In the genomic region with DNA sequence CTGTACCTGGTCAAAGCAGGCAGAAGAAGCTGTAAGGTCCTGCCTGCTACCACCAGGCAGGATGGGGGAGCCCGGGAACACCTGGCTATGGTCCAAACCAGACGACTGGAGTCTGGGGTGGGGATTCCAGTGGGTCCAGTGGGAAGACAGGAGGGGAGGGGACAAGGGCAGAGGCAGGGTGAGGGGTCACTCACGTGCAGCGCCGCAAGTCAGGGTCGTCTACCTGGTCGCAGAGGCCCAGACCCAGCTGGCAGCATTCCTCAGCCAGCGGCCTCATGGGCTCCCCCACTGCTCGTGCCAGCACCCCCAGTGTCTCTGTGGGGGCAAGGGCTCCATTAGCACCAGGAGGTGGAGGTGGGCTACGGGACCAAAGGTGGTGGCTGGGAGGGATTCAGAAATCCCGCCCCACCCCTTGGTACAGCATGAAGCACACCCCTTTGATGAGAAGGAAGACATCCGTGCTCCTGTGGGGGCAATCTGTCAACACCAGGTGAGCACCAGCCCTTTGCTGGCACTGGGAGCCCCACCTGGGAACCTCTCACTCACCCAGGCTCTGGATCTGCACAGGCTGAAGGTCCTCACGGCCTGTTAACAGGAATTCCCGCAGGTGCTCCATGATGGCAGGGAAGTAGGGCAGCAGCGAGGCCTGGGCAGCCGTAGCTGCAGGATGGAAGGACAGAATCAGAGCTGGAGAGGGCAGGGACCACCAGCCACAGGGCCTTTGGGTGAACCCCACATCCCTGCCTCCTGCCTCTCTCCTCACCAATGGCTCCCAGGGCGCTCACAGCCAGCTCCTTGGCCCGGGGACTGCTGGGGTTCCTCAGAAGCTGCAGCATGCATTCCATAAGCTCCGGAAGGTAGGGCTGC, we compare ENCODE assay signal across 36 cellular contexts. TPM values are rescaled to one million over a fixed set of nuclear protein-coding genes. Genes with fewer than 3 reads are reported as not detected.
"Had no signal": no experiment of that assay in that cellular context is flagged by ENCODE, and none has a peak within 500 bp of the region (broad histone marks: within the 10 kb centered on the region; RNA-seq: fewer than 3 reads in every experiment).

No MANE protein-coding gene starts in this region.

- FAIRE-seq: astrocyte had no signal

- DNase-seq: activated B cell treated with CpG ODN at 0.5 μM for 24 hours; activated CD4-positive, alpha-beta T cell treated with anti-CD3 and anti-CD28 coated beads for 48 hours; activated CD4-positive, alpha-beta T cell treated with anti-CD3 and anti-CD28 coated beads, Interleukin-2, amount 50 U/mL, for 4 hours; activated CD4-positive, CD25-positive, alpha-beta regulatory T cell treated with anti-CD3 and anti-CD28 coated beads, Interleukin-2, amount 50 U/mL, for 72 hours; activated CD8-positive, alpha-beta T cell treated with anti-CD3 and anti-CD28 coated beads for 36 hours; activated gamma-delta T cell; activated naive CD4-positive, alpha-beta T cell treated with anti-CD3 and anti-CD28 coated beads for 36 hours; activated T-cell treated with anti-CD3 and anti-CD28 coated beads, Interleukin-2, amount 50 U/mL, for 24 hours; adrenal gland; body of pancreas; cerebellar nuclear complex; MM.1S; MV-4-11; NCI-H1092 treated with DMSO at 0.1 percent for 48 hours; NCI-H1417; NCI-H146; NCI-H187 treated with DMSO at 0.1 percent for 48 hours; NCI-H2081; NCI-H2171 treated with DMSO at 0.1 percent for 48 hours; NCI-H345; NCI-H524 treated with DMSO at 0.1 percent for 48 hours; Right ventricle myocardium superior; SW 1271; T-helper 1 cell; T-helper 2 cell; T-helper 9 cell had no signal

- H3K4me2 ChIP-seq: KMS-11 had no signal

- H3K4me3 Mint-ChIP-seq: activated B cell treated with CpG ODN at 0.5 μM for 24 hours; activated CD8-positive, alpha-beta T cell treated with anti-CD3 and anti-CD28 coated beads for 36 hours; activated naive CD4-positive, alpha-beta T cell treated with anti-CD3 and anti-CD28 coated beads for 36 hours; activated T-cell treated with anti-CD3 and anti-CD28 coated beads, Interleukin-2, amount 50 U/mL, for 24 hours had no signal

- H3K9me3 ChIP-seq: adrenal gland, body of pancreas, breast epithelium had no signal

- H3K27me3 ChIP-seq: adrenal gland, body of pancreas, breast epithelium had no signal

- H3K9ac ChIP-seq: KMS-11 had no signal

- H3K4me3 ChIP-seq: adrenal gland, body of pancreas, breast epithelium had no signal

- H3K27ac ChIP-seq: adrenal gland, body of pancreas, breast epithelium, KMS-11, VCaP had no signal

- H3K27me3 Mint-ChIP-seq: activated B cell treated with CpG ODN at 0.5 μM for 24 hours; activated CD8-positive, alpha-beta T cell treated with anti-CD3 and anti-CD28 coated beads for 36 hours; activated T-cell treated with anti-CD3 and anti-CD28 coated beads, Interleukin-2, amount 50 U/mL, for 24 hours had no signal

- ATAC-seq: activated CD8-positive, alpha-beta T cell treated with anti-CD3 and anti-CD28 coated beads for 36 hours; activated naive CD4-positive, alpha-beta T cell treated with anti-CD3 and anti-CD28 coated beads, Interleukin-2, amount 50 U/mL, for 72 hours; body of pancreas; Panc1 had no signal

- H3K9me3 Mint-ChIP-seq: activated B cell treated with CpG ODN at 0.5 μM for 24 hours; activated CD8-positive, alpha-beta T cell treated with anti-CD3 and anti-CD28 coated beads for 36 hours; activated naive CD4-positive, alpha-beta T cell treated with anti-CD3 and anti-CD28 coated beads for 36 hours; activated naive CD4-positive, alpha-beta T cell treated with anti-CD3 and anti-CD28 coated beads, Interleukin-2, amount 50 U/mL, for 72 hours; activated T-cell treated with anti-CD3 and anti-CD28 coated beads, Interleukin-2, amount 50 U/mL, for 24 hours; activated T-helper 2 cell treated with anti-CD3 and anti-CD28 coated beads, Interferon-gamma antibody, Interleukin-2, Interleukin-4, amounts not matched to agents 10 μg/mL and 5 μg/mL and 100 μg/mL, durations not matched to agents 14 hours and 24 hours and 36 hours had no signal

- H3K27ac Mint-ChIP-seq: activated B cell treated with CpG ODN at 0.5 μM for 24 hours; activated CD8-positive, alpha-beta T cell treated with anti-CD3 and anti-CD28 coated beads for 36 hours; activated naive CD4-positive, alpha-beta T cell treated with anti-CD3 and anti-CD28 coated beads for 36 hours; activated T-helper 2 cell treated with anti-CD3 and anti-CD28 coated beads, Interferon-gamma antibody, Interleukin-2, Interleukin-4, amounts not matched to agents 10 μg/mL and 5 μg/mL and 100 μg/mL, durations not matched to agents 14 hours and 24 hours and 36 hours had no signal

RNA-seq across cellular contexts. Expression of a gene that starts 21.2 kb away (rescaled TPM):
- total RNA-seq: activated naive CD4-positive, alpha-beta T cell treated with anti-CD3 and anti-CD28 coated beads for 36 hours; cardiac septum; LHCN-M2; Right ventricle myocardium superior; RPMI7951 had no signal
